ENCODE assay signal across 8 cellular contexts in the genomic region with DNA sequence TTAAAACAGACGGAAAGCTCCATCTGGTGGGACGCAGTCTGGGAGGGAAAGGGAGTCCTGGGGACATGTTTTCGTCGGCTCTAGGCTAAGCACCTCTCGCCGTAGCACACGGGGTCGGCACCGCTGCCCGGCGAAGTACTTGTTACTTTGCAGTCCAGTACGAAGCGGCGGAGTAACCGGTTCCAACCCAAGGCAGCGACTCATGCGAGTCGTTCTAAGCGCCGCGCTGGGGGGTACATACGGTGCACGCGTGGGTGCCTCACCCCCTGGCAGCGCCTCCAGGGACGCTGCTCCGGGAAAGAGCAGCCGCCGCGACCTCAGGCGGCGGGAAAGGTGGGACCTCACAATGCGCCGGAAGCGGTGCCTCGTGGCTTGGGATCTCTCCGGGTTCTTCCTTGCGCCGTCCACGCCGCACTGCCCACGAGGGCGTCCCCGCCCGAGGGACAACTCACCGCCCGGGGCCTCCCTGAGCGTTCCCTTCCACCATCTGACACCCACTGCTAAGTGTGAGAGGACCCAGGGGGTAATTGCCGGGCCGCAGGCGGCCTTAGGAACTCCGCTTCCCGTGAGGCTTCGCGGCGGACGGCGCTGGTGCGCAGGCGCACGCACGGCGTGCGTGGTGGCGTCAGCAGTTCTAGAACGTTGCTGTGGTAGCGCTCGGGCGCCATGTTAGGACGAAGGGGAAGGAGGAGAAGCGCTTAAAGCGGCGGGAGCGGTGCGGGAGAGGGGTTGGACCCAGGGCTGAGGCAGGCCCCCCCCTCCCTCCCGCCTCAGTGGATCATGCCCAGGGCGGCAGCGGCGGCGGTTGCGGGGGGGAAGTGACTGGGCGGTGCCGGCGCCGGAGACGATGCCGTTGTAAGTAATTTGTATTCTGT. TPM values are rescaled to one million over a fixed set of nuclear protein-coding genes. Genes with fewer than 3 reads are reported as not detected.
DNase-seq lines count a peak whose midpoint lies in the region; ATAC-seq and TF ChIP-seq lines count a peak whose summit lies in the region.

Gene PAPOLA (plus strand): TSS at position 637 of the 875 bp plus-strand sequence. CDS start 211 bp downstream, at position 848.

- no peaks in the 10 kb centered on the region for H3K9me3 Mint-ChIP-seq in chondrocyte (ENCODE audit: low read depth)

- peak; percentile 90 for ATAC-seq in HG03432 (IDR thresholded peaks at IDR 0.05; ENCODE audit: unreplicated experiment)

- H3K27me3 Mint-ChIP-seq in chondrocyte (ENCODE audit: low read depth) = no peaks in the 10 kb centered on the region

- peak; percentile 92 for TF ChIP-seq POLR2A in GM19099 (IDR thresholded peaks at IDR 0.05; ENCODE audit: extremely low read depth, insufficient read length, low read depth)

- no peaks in the 10 kb centered on the region for H3K36me3 Mint-ChIP-seq in chondrocyte (ENCODE audit: low read depth)

- DNase-seq in AML-193 (lab: John Stamatoyannopoulos, UW) (peak; percentile 88 to 90), NCI-H510A (lab: John Stamatoyannopoulos, UW) (peak; percentile 84), chondrocyte (ENCODE audit: low spot score) (peak; percentile 99), kidney glomerular epithelial cell (lab: John Stamatoyannopoulos, UW) (peak; percentile 89)
- DNase-seq in activated CD4-positive, alpha-beta T cell treated with anti-CD3 and anti-CD28 coated beads for 24 hours (ENCODE audit: low read depth in 2 of 2) = peak; percentile 86 to 90
- peak; percentile 82 to 85 for DNase-seq in stimulated activated CD4-positive, alpha-beta T cell treated with anti-CD3 and anti-CD28 coated beads, Interleukin-1b, Interleukin-23, amount 100 ng/mL, for 1 hour (ENCODE audit: low read depth in 2 of 2)

- peaks cover 41% of the 10 kb centered on the region for H3K4me1 Mint-ChIP-seq in chondrocyte (ENCODE audit: low read depth)

- TF ChIP-seq CTCF in chondrocyte (IDR thresholded peaks at IDR 0.05) = peak; percentile 51

- peak within 1 kb of the TSS; percentile 99 for H3K27ac Mint-ChIP-seq in chondrocyte (ENCODE audit: unreplicated experiment)

- H3K4me3 Mint-ChIP-seq in chondrocyte (ENCODE audit: unreplicated experiment) = peak within 1 kb of the TSS; percentile 99

RNA-seq across cellular contexts. Expression of gene PAPOLA, which starts in this region (rescaled TPM):
- 109 to 124 TPM (median 114 TPM) in 3 replicates for total RNA-seq in chondrocyte

Comparison
In these comparisons a context has a peak if more than half of its experiments do, and no peak if none do; other contexts are left out.
1. Peak in every context shown above with its lines: DNase-seq and ATAC-seq.